8 cellular contexts compared by ENCODE assay signal in genomic region chr17:81814748-81815645, GRCh38. TPM values are rescaled to one million over a fixed set of nuclear protein-coding genes. Genes with fewer than 3 reads are reported as not detected.
DNase-seq lines count a peak whose midpoint lies in the region; FAIRE-seq and TF ChIP-seq lines count a peak whose summit lies in the region.
"Had no signal": no experiment of that assay in that cellular context is flagged by ENCODE, and none has a peak within 500 bp of the region (broad histone marks: within the 10 kb centered on the region; RNA-seq: fewer than 3 reads in every experiment).

No MANE protein-coding gene starts in this region.

- no peak for TF ChIP-seq POLR2A in suprapubic skin (IDR thresholded peaks at IDR 0.05)

- TF ChIP-seq CTCF in D721Med (IDR thresholded peaks at IDR 0.05; ENCODE audit: insufficient read depth, missing control alignments) (no peak), suprapubic skin (IDR thresholded peaks at IDR 0.05) (no peak)

- H3K36me3 ChIP-seq in BLaER1 (no peaks in the 10 kb centered on the region), suprapubic skin (no peaks in the 10 kb centered on the region)

- H3K27ac ChIP-seq in BLaER1 (peak overlapping the region; percentile 50), suprapubic skin (no peak overlapping the region)

- H3K4me3 ChIP-seq in BLaER1: no peak overlapping the region
- H3K4me3 ChIP-seq in suprapubic skin: no peak overlapping the region

- H3K27me3 ChIP-seq in BLaER1 (no peaks in the 10 kb centered on the region), suprapubic skin (peaks cover 34% of the 10 kb centered on the region)

- H3K9me3 ChIP-seq in BLaER1 (no peaks in the 10 kb centered on the region), suprapubic skin (no peaks in the 10 kb centered on the region)

- H3K9ac ChIP-seq in BLaER1: no peak overlapping the region

- H3K4me1 ChIP-seq in BLaER1: peaks cover 53% of the 10 kb centered on the region
- peaks cover 7% of the 10 kb centered on the region for H3K4me1 ChIP-seq in suprapubic skin

- 31% methylated on average over 7 of the region's 24 CpGs for WGBS in suprapubic skin

- no peaks in the 10 kb centered on the region for H4K20me1 ChIP-seq in BLaER1

- DNase-seq in NCI-H146 (lab: John Stamatoyannopoulos, UW) (peak; percentile 87), D721Med (ENCODE audit: insufficient read length, low spot score) (no peak), suprapubic skin (ENCODE audit: low spot score in 2 of 2) (no peak)
- DNase-seq in stimulated activated CD8-positive, alpha-beta memory T cell treated with anti-CD3 and anti-CD28 coated beads, Interleukin-4, amount 100 ng/mL, for 48 hours: no peak
- DNase-seq: activated CD8-positive, alpha-beta memory T cell treated with anti-CD3 and anti-CD28 coated beads, Interleukin-2, amount 50 U/mL, for 48 hours had no signal

- FAIRE-seq in islet of Langerhans (lab: Jason Lieb, UNC) (peak; percentile 88), D721Med (lab: Jason Lieb, UNC) (no peak)

- peak overlapping the region; percentile 50 for H3K4me2 ChIP-seq in BLaER1

- TF ChIP-seq EP300 in suprapubic skin (IDR thresholded peaks at IDR 0.05): no peak

RNA-seq across cellular contexts. Expression of gene GCGR, which starts 11.0 kb away (rescaled TPM):
- 1 to 10 TPM in 2 of 4 donors, under 1 TPM in 2; 0.52 to 3.8 (median 1.3) TPM for total RNA-seq in suprapubic skin
- total RNA-seq: M059J had no signal

RNA-seq across cellular contexts. Expression of gene MCRIP1, which starts 18.1 kb away (rescaled TPM):
- 10 to 100 TPM; 20.3 to 29.3 (median 27.4) TPM for total RNA-seq in suprapubic skin

RNA-seq across cellular contexts. Expression of gene PPP1R27, which starts 19.9 kb away (rescaled TPM):
- 1 to 10 TPM in 1 of 4 donors, not detected in 3; 1.3 TPM for total RNA-seq in suprapubic skin
- total RNA-seq: M059J had no signal

RNA-seq across cellular contexts. Expression of gene P4HB, which starts 45.3 kb away (rescaled TPM):
- 1,000 to 10,000 TPM in 1 of 4 donors, 100 to 1,000 TPM in 3; 521 to 1,041 (median 898) TPM for total RNA-seq in suprapubic skin

RNA-seq across cellular contexts. Expression of gene ARHGDIA, which starts 56.1 kb away (rescaled TPM):
- total RNA-seq in suprapubic skin: 100 to 1,000 TPM; 157 to 202 (median 180) TPM
